Comparison of ENCODE assay signal across 8 cellular contexts in the genomic region with DNA sequence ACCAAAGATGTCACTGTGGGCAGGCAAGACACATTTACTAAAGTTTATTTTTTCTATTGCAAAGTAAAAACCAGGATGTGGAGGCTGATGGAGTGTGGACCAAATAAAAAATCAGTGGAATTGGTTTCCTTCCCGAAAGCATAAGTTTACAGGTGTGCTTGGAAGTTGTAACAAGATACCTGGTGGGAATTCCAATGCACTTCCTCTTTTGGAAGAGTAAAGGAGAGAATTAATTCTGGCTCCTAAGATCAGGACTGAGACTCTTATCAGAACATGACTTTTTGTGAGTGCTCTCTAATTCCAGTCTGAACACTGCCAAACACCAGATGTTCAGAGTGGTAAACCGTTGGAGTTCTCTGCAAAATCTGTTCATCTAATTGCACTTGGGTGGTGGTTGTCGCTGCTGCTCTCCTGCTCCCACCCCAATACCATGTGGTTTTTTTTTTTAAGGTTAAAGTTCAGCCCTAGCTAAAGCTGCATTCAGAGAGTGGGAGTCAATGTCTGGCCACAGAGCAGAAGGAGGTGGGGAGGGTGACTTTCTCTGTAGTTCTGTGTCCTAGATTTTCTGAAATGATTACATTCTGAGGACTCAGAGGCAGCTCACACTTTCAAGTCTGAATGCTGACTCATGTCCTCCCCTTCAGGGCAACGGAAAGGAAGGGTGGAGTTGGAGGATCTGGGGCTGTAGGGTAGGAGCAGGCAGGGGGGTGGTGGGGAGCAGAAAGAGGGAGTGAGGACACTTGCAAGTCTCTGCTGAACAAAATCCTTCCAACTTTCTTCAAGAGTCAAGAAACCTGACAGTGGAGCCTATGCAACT.
DNase-seq lines count a peak whose midpoint lies in the region; ATAC-seq, FAIRE-seq and TF ChIP-seq lines count a peak whose summit lies in the region.

No MANE protein-coding gene starts in this region.

- peak overlapping the region; percentile 40 for H3K4ac ChIP-seq in H1 (replicated peaks; ENCODE audit: insufficient read length, low read depth, low read length)

- ATAC-seq in GM18861 (IDR thresholded peaks at IDR 0.05; ENCODE audit: unreplicated experiment) = peak; percentile 69
- peak; percentile 71 for ATAC-seq in HG03558 (IDR thresholded peaks at IDR 0.05; ENCODE audit: extremely low read depth, unreplicated experiment)
- no peak for ATAC-seq in HG03571 (IDR thresholded peaks at IDR 0.05; ENCODE audit: unreplicated experiment)

- H4K8ac ChIP-seq in H1 (ENCODE audit: extremely low read depth, insufficient read depth, low read length) = no peak overlapping the region

- H3K23me2 ChIP-seq in H1 (ENCODE audit: low read depth, low read length) = no peaks in the 10 kb centered on the region; the same call in 1 of the 2 replicates

- TF ChIP-seq RAD21 in H1 (IDR thresholded peaks at IDR 0.05 in 1 of 2, conservative IDR thresholded peaks at IDR 0.05 in 1 of 2; ENCODE audit: low read depth in 2 of 2, low read length in 2 of 2) = no peak

- H3K79me2 ChIP-seq in H1 (ENCODE audit: control insufficient read depth in 1 of 2, insufficient read depth in 2 of 2, low read length in 2 of 2) = no peaks in the 10 kb centered on the region

- TF ChIP-seq CTCF in AG04449 (IDR thresholded peaks at IDR 0.05; ENCODE audit: insufficient read depth, low read length, missing control alignments) = no peak
- no peak for TF ChIP-seq CTCF in H1 (IDR thresholded peaks at IDR 0.05; ENCODE audit: control extremely low read depth in 1 of 3, insufficient read depth in 1 of 3, low read depth in 1 of 3, low read length in 3 of 3)

- H3K36me3 ChIP-seq in H1 (ENCODE audit: control insufficient read depth in 2 of 4, insufficient read depth in 4 of 4, low read length in 3 of 4) = no peaks in the 10 kb centered on the region

- H2AFZ ChIP-seq in H1 (ENCODE audit: low read length) = peak overlapping the region; percentile 65; the same call in 1 of the 2 replicates

- POLR2A ChIA-PET in AG04449 (lab: Yijun Ruan, JAX) (interaction anchor here (1.1 kb wide), 1 partner anchor 90 kb away, joined by 3 read pairs; no protein-coding TSS in a partner anchor), H1 (lab: Charles Lee; ENCODE audit: partially characterized antibody) (no interaction called here)

- no peak overlapping the region for H2BK120ac ChIP-seq in H1 (replicated peaks; ENCODE audit: low read depth, low read length)

- no peak overlapping the region for H2BK5ac ChIP-seq in H1 (ENCODE audit: low read depth, low read length)

- DNase-seq in AG04449 (ENCODE audit: low read depth, low spot score) = peak; percentile 45
- peak in 3 of 5 experiments; percentile 3 to 97 (median 35) for DNase-seq in T-helper 2 cell
- DNase-seq in H1 (ENCODE audit: low read depth in 1 of 2, low spot score in 2 of 2) = no peak
- peak; percentile 4 for DNase-seq in pulmonary artery endothelial cell (ENCODE audit: low read depth, low spot score)
- no peak for DNase-seq in NCI-H2196 treated with DMSO at 0.1 percent for 48 hours (lab: John Stamatoyannopoulos, UW; ENCODE audit: unreplicated experiment)

- no peaks in the 10 kb centered on the region; a peak in 1 of 7 replicates for H3K4me1 ChIP-seq in H1 (replicated peaks in 1 of 4; ENCODE audit: control insufficient read depth in 3 of 4, insufficient read depth in 4 of 4, low read length in 3 of 4)

- CTCF ChIA-PET in AG04449 (lab: Yijun Ruan, JAX) = interaction anchor here (0.5 to 1.0 kb wide), 4 partner anchors 326 to 522 kb away, joined by 3 to 4 read pairs (median 3); no protein-coding TSS in a partner anchor
- CTCF ChIA-PET in H1 (lab: Charles Lee; ENCODE audit: partially characterized antibody) = interaction anchor here (0.6 to 1.3 kb wide), 2 partner anchors 39 to 756 kb away, joined by 3 to 5 read pairs; no protein-coding TSS in a partner anchor

- no peak for TF ChIP-seq EP300 in H1 (IDR thresholded peaks at IDR 0.05; ENCODE audit: borderline replicate concordance in 1 of 2, low read depth in 2 of 2, low read length in 2 of 2)

- no peak overlapping the region for H3K18ac ChIP-seq in H1 (ENCODE audit: extremely low read depth, low read length)

- H3K23ac ChIP-seq in H1 (ENCODE audit: insufficient read length) = no peak overlapping the region

- H3K4me3 ChIP-seq in AG04449 (ENCODE audit: low read depth, low read length) = no peak overlapping the region
- H3K4me3 ChIP-seq in H1 (ENCODE audit: extremely low read depth in 1 of 4, insufficient read depth in 2 of 4, low read depth in 3 of 4, low read length in 4 of 4) = no peak overlapping the region

- H3K9me3 ChIP-seq in H1 (ENCODE audit: insufficient read depth in 2 of 2, low read depth in 1 of 2, low read length in 1 of 2) = no peaks in the 10 kb centered on the region

- H3K9ac ChIP-seq in H1 (replicated peaks in 1 of 4; ENCODE audit: extremely low read depth in 1 of 4, low read depth in 3 of 4, low read length in 3 of 4) = no peak overlapping the region

- FAIRE-seq in H1 (lab: Jason Lieb, UNC) = no peak

- no peak for TF ChIP-seq POLR2A in H1 (IDR thresholded peaks at IDR 0.05; ENCODE audit: control extremely low read depth in 1 of 2, low read depth in 2 of 2, low read length in 2 of 2)

- H3K56ac ChIP-seq in H1 (replicated peaks; ENCODE audit: insufficient read length, low read depth, low read length) = no peak overlapping the region

- H3K27me3 ChIP-seq in H1 (replicated peaks in 1 of 4; ENCODE audit: control insufficient read depth in 3 of 4, extremely low read depth in 1 of 4, insufficient read depth in 3 of 4, low read length in 3 of 4) = no peaks in the 10 kb centered on the region; a peak in 1 of 7 replicates

- no peak overlapping the region for H2AK5ac ChIP-seq in H1 (ENCODE audit: low read depth, low read length)

- no peak overlapping the region; the same call in 1 of the 2 replicates for H2BK20ac ChIP-seq in H1 (ENCODE audit: low read length)

- H4K91ac ChIP-seq in H1 (replicated peaks; ENCODE audit: insufficient read length, low read length) = peak overlapping the region; percentile 58

- H3K27ac ChIP-seq in H1 (ENCODE audit: low read depth, low read length) = no peak overlapping the region

- H2BK12ac ChIP-seq in H1 (ENCODE audit: low read depth, low read length) = no peak overlapping the region

- no peaks in the 10 kb centered on the region for H4K20me1 ChIP-seq in H1 (replicated peaks in 1 of 2; ENCODE audit: control insufficient read depth in 1 of 2, insufficient read depth in 2 of 2, low read length in 2 of 2)

- no peak overlapping the region for H2BK15ac ChIP-seq in H1 (ENCODE audit: low read length)

- WGBS in H1 (ENCODE audit: extremely low coverage in 1 of 2, insufficient coverage in 1 of 2, insufficient read length in 1 of 2, insufficient replicate concordance in 2 of 2, low coverage in 1 of 2, low lambda C conversion rate in 2 of 2, missing lambda C conversion rate in 1 of 2), 2 experiments = 79% methylated on average over 4 of the region's 4 CpGs; no CpG with 5 or more reads in 1 of the 2 experiments

- H4K5ac ChIP-seq in H1 (ENCODE audit: insufficient read length, low read depth, low read length) = no peak overlapping the region

- no peaks in the 10 kb centered on the region for H3K79me1 ChIP-seq in H1 (ENCODE audit: low read depth, low read length)

- H3K4me2 ChIP-seq in H1 (ENCODE audit: insufficient read depth in 1 of 2, low read depth in 2 of 2, low read length in 2 of 2) = no peak overlapping the region

- H3K14ac ChIP-seq in H1 (ENCODE audit: insufficient read length) = no peak overlapping the region

TF ChIP-seq in H1, 55 proteins besides CTCF, POLR2A, EP300 and RAD21:
- TF ChIP-seq ASH2L (IDR thresholded peaks at IDR 0.05; ENCODE audit: low read length) (no peak), MAFK (IDR thresholded peaks at IDR 0.05; ENCODE audit: low read depth, low read length) (peak; percentile 7; the same call in 1 of the 2 replicates)

Comparison
In these comparisons a context has a peak if more than half of its experiments do, and no peak if none do; other contexts are left out.
1. DNase-seq: peak in AG04449 (single experiment), T-helper 2 cell (3 of 5) and pulmonary artery endothelial cell (single experiment); none in H1 (0 of 2) and NCI-H2196 treated with DMSO at 0.1 percent for 48 hours (single experiment).